ENCODE assay signal across 18 cellular contexts in genomic region chr16:20814761-20815160, GRCh38. TPM values are rescaled to one million over a fixed set of nuclear protein-coding genes. Genes with fewer than 3 reads are reported as not detected.
A peak's percentile ranks its signal among the peaks of the same experiment; 100 is the strongest.
DNase-seq lines count a peak whose midpoint lies in the region; ATAC-seq, FAIRE-seq and TF ChIP-seq lines count a peak whose summit lies in the region.
"Had no signal": no experiment of that assay in that cellular context is flagged by ENCODE, and none has a peak within 500 bp of the region (broad histone marks: within the 10 kb centered on the region; RNA-seq: fewer than 3 reads in every experiment).

No MANE protein-coding gene starts in this region.

- TF ChIP-seq RAD21 in GM12878 (IDR thresholded peaks at IDR 0.05; ENCODE audit: insufficient read depth, low read depth, low read length): no peak

- in situ Hi-C loops in G401 (cut with HindIII; ENCODE audit: low sequenced_read_pairs) (no loop called here), GM12878 (cut with MboI) (no loop called here)

- no peak for TF ChIP-seq POLR2A in GM12878 (IDR thresholded peaks at IDR 0.05; ENCODE audit: low read depth, low read length)

- CTCF ChIA-PET in GM12878 (lab: Yijun Ruan, JAX) (interaction anchor here (0.7 to 2.5 kb wide), 4 partner anchors 8 to 266 kb away, joined by 3 to 13 read pairs (median 4); partner anchors contain the start of genes ACSM3, ERI2 and REXO5), WTC11 (lab: Charles Lee) (no interaction called here)

- intact Hi-C loops in GM12878 (cut with micrococcal nuclease; ENCODE audit: unreplicated experiment) (no loop called here), posterior vena cava (cut with DNase I) (no loop called here)

- H3K36me3 Mint-ChIP-seq in WTC11: peaks cover 8% of the 10 kb centered on the region

- no peaks in the 10 kb centered on the region for H3K27me3 Mint-ChIP-seq in WTC11 (ENCODE audit: low read depth)

- H3K9me3 ChIP-seq in GM12878 (replicated peaks; ENCODE audit: control insufficient read depth, insufficient read depth, low read length): no peaks in the 10 kb centered on the region
- H3K9me3 ChIP-seq: heart left ventricle, pancreas had no signal

- TF ChIP-seq CTCF in GM12878 (IDR thresholded peaks at IDR 0.05 in 2 of 3, conservative IDR thresholded peaks at IDR 0.05 in 1 of 3; ENCODE audit: control insufficient read depth in 2 of 3, extremely low read depth in 1 of 3, insufficient read depth in 1 of 3, low read depth in 3 of 3, low read length in 3 of 3) (no peak), WTC11 (IDR thresholded peaks at IDR 0.05) (no peak)

- DNase-seq in A172 (ENCODE audit: low spot score) (peak; percentile 38), G401 (ENCODE audit: low spot score) (peak; percentile 8), NCI-H1694 (lab: John Stamatoyannopoulos, UW) (peak; percentile 57), GM12878 (ENCODE audit: low read depth, low spot score) (no peak), WTC11 (ENCODE audit: low spot score) (no peak), posterior vena cava (ENCODE audit: low spot score) (no peak), T-helper 9 cell (no peak)
- DNase-seq in stimulated activated CD8-positive, alpha-beta memory T cell treated with anti-CD3 and anti-CD28 coated beads, Interleukin-4, amount 100 ng/mL, for 48 hours: no peak
- DNase-seq: heart left ventricle; islet precursor cell; NCI-H1417 treated with DMSO at 0.1 percent for 48 hours; NCI-H2227 treated with DMSO at 0.1 percent for 48 hours; pancreas; stimulated activated CD4-positive, alpha-beta T cell treated with anti-CD3 and anti-CD28 coated beads, Interleukin-2, amount 100 ng/mL, for 24 hours; substantia nigra; SW 1271 had no signal

- H2AFZ ChIP-seq in GM12878 (ENCODE audit: control insufficient read depth, low read depth, low read length): no peak overlapping the region

- H4K20me1 ChIP-seq in GM12878 (ENCODE audit: control insufficient read depth, insufficient read depth): no peaks in the 10 kb centered on the region

- no TSS peak for BruUV-seq in GM12878 (replicated peaks; lab: Mats Ljungman, UMichigan)

- H3K36me3 ChIP-seq in GM12878 (ENCODE audit: control insufficient read depth in 2 of 2, insufficient read depth in 2 of 2, low read length in 1 of 2): no peaks in the 10 kb centered on the region
- H3K36me3 ChIP-seq: pancreas had no signal

- no peaks in the 10 kb centered on the region for H3K79me2 ChIP-seq in GM12878 (ENCODE audit: control insufficient read depth, insufficient read depth, low read length)

- H3K4me1 ChIP-seq in GM12878 (ENCODE audit: control insufficient read depth, insufficient read depth, low read length): no peaks in the 10 kb centered on the region
- H3K4me1 ChIP-seq: heart left ventricle, pancreas had no signal

- no peak for TF ChIP-seq EP300 in GM12878 (IDR thresholded peaks at IDR 0.05; ENCODE audit: borderline replicate concordance in 1 of 2, control insufficient read depth in 1 of 2, low read depth in 2 of 2, low read length in 2 of 2)

- SMC1A ChIA-PET in GM12878 (lab: Charles Lee; ENCODE audit: uncharacterized antibody, unreplicated experiment): interaction anchor here (1.1 to 2.5 kb wide), 5 partner anchors 10 to 32 kb away, joined by 3 to 8 read pairs (median 6); no protein-coding TSS in a partner anchor

- H3K4me2 ChIP-seq in GM12878 (ENCODE audit: control insufficient read depth, insufficient read depth): no peak overlapping the region

- ATAC-seq in GM12878 (peak; percentile 87), WTC11 (no peak)
- ATAC-seq: heart left ventricle, pancreas had no signal

- RAD21 ChIA-PET in GM12878 (lab: Charles Lee; ENCODE audit: unreplicated experiment): interaction anchor here (1.1 kb wide), 1 partner anchor 36 kb away, joined by 3 read pairs; no protein-coding TSS in a partner anchor

- H3K27ac Mint-ChIP-seq in WTC11: no peak overlapping the region

- no peaks in the 10 kb centered on the region for H3K27me3 ChIP-seq in GM12878 (replicated peaks in 1 of 2; ENCODE audit: control insufficient read depth in 2 of 2, insufficient read depth in 2 of 2, low read length in 1 of 2)
- H3K27me3 ChIP-seq: heart left ventricle, pancreas had no signal

- no peak overlapping the region for H3K4me3 Mint-ChIP-seq in WTC11

- no peak overlapping the region for H3K9ac ChIP-seq in GM12878 (ENCODE audit: control insufficient read depth, insufficient read depth, low read length)

- H3K4me3 ChIP-seq in GM12878: no peak overlapping the region
- H3K4me3 ChIP-seq: heart left ventricle, lung, pancreas had no signal

- 33% methylated on average over 4 of the region's 4 CpGs for WGBS in GM12878 (ENCODE audit: insufficient coverage, insufficient replicate concordance, low lambda C conversion rate, missing lambda C conversion rate)

- no peaks in the 10 kb centered on the region for H3K4me1 Mint-ChIP-seq in WTC11

- POLR2A ChIA-PET in GM12878 (lab: Charles Lee) (interaction anchor here (0.6 kb wide), 1 partner anchor 422 kb away, joined by 3 read pairs; no protein-coding TSS in a partner anchor), WTC11 (lab: Charles Lee) (no interaction called here)

- H3K9me3 Mint-ChIP-seq in WTC11: peaks cover 3% of the 10 kb centered on the region; the same call in 1 of the 2 replicates

- no peak overlapping the region for H3K27ac ChIP-seq in GM12878 (ENCODE audit: control insufficient read depth, insufficient read depth)
- H3K27ac ChIP-seq: heart left ventricle, pancreas had no signal

- FAIRE-seq in GM12878 (lab: Jason Lieb, UNC): peak; percentile 41
- FAIRE-seq: GM12892, pancreas had no signal

RNA-seq across cellular contexts. Expression of gene REXO5, which starts 8.4 kb away (rescaled TPM):
- total RNA-seq in A172 (2014; rRNA removed; shearing (Covaris generic)): 14.5 and 17.9 TPM in 2 replicates
- total RNA-seq in G401 (2014; rRNA removed; shearing (Covaris generic)): 8.7 and 9.8 TPM in 2 replicates
- total RNA-seq in GM12878 (2013; cell fraction: nucleolus; rRNA removed): 32.6 and 34.8 TPM in 2 replicates
- total RNA-seq in GM12878 (2014; rRNA removed) (10.3 and 12.9 TPM in 2 replicates), GM12878 (2014; rRNA removed; fragmentation: Illumina TruSeq; extraction: Trizol) (9.9 and 11.0 TPM in 2 replicates), GM12878 (2021) (9.3 and 9.4 TPM in 2 replicates), WTC11 (2021) (8.5 to 10.5 TPM (median 9.2 TPM) in 3 replicates), posterior vena cava (1 to 10 TPM; 1.0 to 2.2 TPM)
- polyA plus RNA-seq in GM12878 (2011; ENCODE audit: low read depth): 3.3 TPM
- polyA plus RNA-seq in GM12878 (2011; rRNA removed) (9.4 and 13.6 TPM in 2 replicates), GM12878 (2014; fragmentation: Illumina TruSeq; extraction: Trizol) (9.2 and 10.3 TPM in 2 replicates), GM12878 (2014; fragmentation: Nextera tagmentation; extraction: Ambion mirVana) (1 to 10 TPM; 3.8 to 4.1 TPM), GM12878 (2014; rRNA removed) (8.6 and 12.9 TPM in 2 replicates), GM12878 (2016; fragmentation: Nextera tagmentation; extraction: Ambion mirVana) (10 to 100 TPM; 15.4 to 15.5 TPM)
- 6.1 and 6.2 TPM in 2 replicates for polyA plus RNA-seq in GM12878 (2011; cell fraction: cytosol; rRNA removed)
- polyA plus RNA-seq in GM12878 (2011; cell fraction: nucleus; rRNA removed): 13.0 and 17.2 TPM in 2 replicates
- polyA plus RNA-seq in GM12878 (2012): 4.2 and 7.1 TPM in 2 replicates
- polyA minus RNA-seq in GM12878 (2011; rRNA and poly(A)+ RNA removed): 16.5 and 20.2 TPM in 2 replicates
- 5.2 and 9.2 TPM in 2 replicates for polyA minus RNA-seq in GM12878 (2011; cell fraction: cytosol; rRNA and poly(A)+ RNA removed)
- 14.7 and 18.3 TPM in 2 replicates for polyA minus RNA-seq in GM12878 (2011; cell fraction: nucleus; rRNA and poly(A)+ RNA removed)

RNA-seq across cellular contexts. Expression of gene ERI2, which starts 8.5 kb away (rescaled TPM):
- total RNA-seq in A172 (2014; rRNA removed; shearing (Covaris generic)): 47.0 and 49.5 TPM in 2 replicates
- 12.6 and 18.0 TPM in 2 replicates for total RNA-seq in G401 (2014; rRNA removed; shearing (Covaris generic))
- 47.9 and 50.3 TPM in 2 replicates for total RNA-seq in GM12878 (2013; cell fraction: nucleolus; rRNA removed)
- 20.3 and 24.4 TPM in 2 replicates for total RNA-seq in GM12878 (2014; rRNA removed)
- total RNA-seq in GM12878 (2014; rRNA removed; fragmentation: Illumina TruSeq; extraction: Trizol): 19.9 and 24.4 TPM in 2 replicates
- 17.4 and 18.5 TPM in 2 replicates for total RNA-seq in GM12878 (2021)
- 4.0 TPM for polyA plus RNA-seq in GM12878 (2011; ENCODE audit: low read depth)
- polyA plus RNA-seq in GM12878 (2011; rRNA removed): 29.9 and 40.7 TPM in 2 replicates
- polyA plus RNA-seq in GM12878 (2011; cell fraction: cytosol; rRNA removed): 8.5 and 8.8 TPM in 2 replicates
- 36.5 and 55.4 TPM in 2 replicates for polyA plus RNA-seq in GM12878 (2011; cell fraction: nucleus; rRNA removed)
- polyA plus RNA-seq in GM12878 (2012): 5.6 and 9.0 TPM in 2 replicates
- polyA plus RNA-seq in GM12878 (2014; fragmentation: Illumina TruSeq; extraction: Trizol): 17.5 and 21.2 TPM in 2 replicates
- polyA plus RNA-seq in GM12878 (2014; fragmentation: Nextera tagmentation; extraction: Ambion mirVana): 1 to 10 TPM; 7.7 to 7.8 TPM
- polyA plus RNA-seq in GM12878 (2014; rRNA removed): 12.0 and 16.1 TPM in 2 replicates
- polyA plus RNA-seq in GM12878 (2016; fragmentation: Nextera tagmentation; extraction: Ambion mirVana): 10 to 100 TPM; 34.4 to 35.5 TPM
- 9.1 and 13.6 TPM in 2 replicates for polyA minus RNA-seq in GM12878 (2011; rRNA and poly(A)+ RNA removed)
- polyA minus RNA-seq in GM12878 (2011; cell fraction: cytosol; rRNA and poly(A)+ RNA removed): 4.4 and 6.2 TPM in 2 replicates
- 16.3 and 24.5 TPM in 2 replicates for polyA minus RNA-seq in GM12878 (2011; cell fraction: nucleus; rRNA and poly(A)+ RNA removed)
- 15.7 to 18.3 TPM (median 16.9 TPM) in 3 replicates for total RNA-seq in WTC11 (2021)
- 10 to 100 TPM in 1 of 2 donors, 1 to 10 TPM in 1; 7.8 to 13.6 TPM for total RNA-seq in posterior vena cava

RNA-seq across cellular contexts. Expression of gene ACSM3, which starts 50.9 kb away (rescaled TPM):
- 0.96 and 1.00 TPM in 2 replicates for total RNA-seq in A172 (2014; rRNA removed; shearing (Covaris generic))
- 0.78 TPM in 1 of 2 replicates, not detected in the other for total RNA-seq in G401 (2014; rRNA removed; shearing (Covaris generic))
- 18.1 and 22.5 TPM in 2 replicates for total RNA-seq in GM12878 (2013; cell fraction: nucleolus; rRNA removed)
- total RNA-seq in GM12878 (2014; rRNA removed) (4.5 and 7.7 TPM in 2 replicates), GM12878 (2014; rRNA removed; fragmentation: Illumina TruSeq; extraction: Trizol) (5.4 and 6.5 TPM in 2 replicates), GM12878 (2021) (4.4 and 7.1 TPM in 2 replicates), WTC11 (2021) (5.0 to 6.5 TPM (median 6.5 TPM) in 3 replicates), posterior vena cava (1 to 10 TPM; 2.1 to 3.6 TPM)
- 6.0 TPM for polyA plus RNA-seq in GM12878 (2011; ENCODE audit: low read depth)
- polyA plus RNA-seq in GM12878 (2011; rRNA removed) (21.0 and 28.6 TPM in 2 replicates), GM12878 (2014; fragmentation: Illumina TruSeq; extraction: Trizol) (6.7 and 7.5 TPM in 2 replicates), GM12878 (2014; fragmentation: Nextera tagmentation; extraction: Ambion mirVana) (1 to 10 TPM; 5.0 to 6.8 TPM), GM12878 (2014; rRNA removed) (4.2 and 4.9 TPM in 2 replicates), GM12878 (2016; fragmentation: Nextera tagmentation; extraction: Ambion mirVana) (1 to 10 TPM; 6.9 to 7.9 TPM)
- 10.3 and 13.8 TPM in 2 replicates for polyA plus RNA-seq in GM12878 (2011; cell fraction: cytosol; rRNA removed)
- 8.3 and 10.0 TPM in 2 replicates for polyA plus RNA-seq in GM12878 (2011; cell fraction: nucleus; rRNA removed)
- polyA plus RNA-seq in GM12878 (2012): 6.2 and 8.1 TPM in 2 replicates
- polyA minus RNA-seq in GM12878 (2011; rRNA and poly(A)+ RNA removed): 13.4 and 14.7 TPM in 2 replicates
- 5.3 and 5.9 TPM in 2 replicates for polyA minus RNA-seq in GM12878 (2011; cell fraction: cytosol; rRNA and poly(A)+ RNA removed)
- 4.1 and 5.6 TPM in 2 replicates for polyA minus RNA-seq in GM12878 (2011; cell fraction: nucleus; rRNA and poly(A)+ RNA removed)

Comparison
In these comparisons a context has a peak if more than half of its experiments do, and no peak if none do; other contexts are left out.
1. DNase-seq: peak in A172 (single experiment), G401 (single experiment) and NCI-H1694 (single experiment); none in GM12878 (single experiment), WTC11 (single experiment), posterior vena cava (single experiment), stimulated activated CD8-positive, alpha-beta memory T cell treated with anti-CD3 and anti-CD28 coated beads, Interleukin-4, amount 100 ng/mL, for 48 hours (single experiment) and T-helper 9 cell (single experiment).